8 cellular contexts compared by ENCODE assay signal in the genomic region with DNA sequence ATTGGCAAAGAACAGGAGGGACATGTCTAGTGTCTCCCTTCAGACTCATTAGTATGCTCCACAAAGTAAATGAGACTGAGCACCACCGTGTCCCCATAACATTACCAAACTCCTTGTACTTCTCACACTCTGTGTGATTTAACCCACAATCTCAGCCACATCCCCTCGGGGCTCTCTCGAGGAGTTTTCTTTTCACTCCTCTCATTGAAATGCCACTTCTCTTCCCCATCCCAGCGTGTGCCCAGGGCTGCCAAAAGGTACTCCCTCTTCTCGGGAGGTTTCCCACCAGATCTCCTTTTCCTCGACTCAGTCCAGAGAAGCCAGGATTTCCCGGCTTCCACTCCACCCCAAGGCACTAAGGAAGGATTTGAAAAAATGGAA. TPM values are rescaled to one million over a fixed set of nuclear protein-coding genes. Genes with fewer than 3 reads are reported as not detected.
A peak's percentile ranks its signal among the peaks of the same experiment; 100 is the strongest.
DNase-seq lines count a peak whose midpoint lies in the region; ATAC-seq, FAIRE-seq and TF ChIP-seq lines count a peak whose summit lies in the region.

No MANE protein-coding gene starts in this region.

- H3K4me3 Mint-ChIP-seq in activated CD4-positive, alpha-beta memory T cell treated with anti-CD3 and anti-CD28 coated beads for 36 hours, result peak overlapping the region; percentile 73

- peaks cover 8% of the 10 kb centered on the region for H3K27me3 Mint-ChIP-seq in activated CD4-positive, alpha-beta memory T cell treated with anti-CD3 and anti-CD28 coated beads for 36 hours

- DNase-seq in A549 (ENCODE audit: low read depth in 1 of 2, low spot score in 1 of 2) (peak in 1 of 2 experiments; percentile 13), GM20000 (ENCODE audit: low spot score) (peak; percentile 45), retinal pigment epithelial cell (ENCODE audit: low read depth) (no peak), NCI-H510A (lab: John Stamatoyannopoulos, UW) (no peak), cortex of kidney (lab: John Stamatoyannopoulos, UW) (no peak), NCI-H146 treated with DMSO at 0.1 percent for 48 hours (lab: John Stamatoyannopoulos, UW; ENCODE audit: unreplicated experiment) (no peak)
- peak; percentile 27 for DNase-seq in activated CD4-positive, alpha-beta memory T cell treated with anti-CD3 and anti-CD28 coated beads for 36 hours

- no peaks in the 10 kb centered on the region for H3K27me3 ChIP-seq in gastroesophageal sphincter

- TF ChIP-seq EP300 in A549 (IDR thresholded peaks at IDR 0.05), result no peak
- TF ChIP-seq EP300 in gastroesophageal sphincter (IDR thresholded peaks at IDR 0.05), result no peak

- H3K4me3 ChIP-seq in A549, result peak overlapping the region; percentile 98
- peak overlapping the region; percentile 85 to 93 for H3K4me3 ChIP-seq in gastroesophageal sphincter
- peak overlapping the region; percentile 64 for H3K4me3 ChIP-seq in retinal pigment epithelial cell (ENCODE audit: low read length)

- CTCF ChIA-PET in A549 (lab: Yijun Ruan, JAX), result interaction anchor here (1.0 to 6.9 kb wide), 5 partner anchors 10 to 102 kb away, joined by 3 to 41 read pairs (median 3); no protein-coding TSS in a partner anchor
- CTCF ChIA-PET in activated CD4-positive, alpha-beta memory T cell treated with anti-CD3 and anti-CD28 coated beads for 36 hours (lab: Charles Lee), result interaction anchor here (10.9 kb wide), 1 partner anchor 38 kb away, joined by 78 read pairs; no protein-coding TSS in a partner anchor

- no peak for FAIRE-seq in A549 (lab: Jason Lieb, UNC)

- peak overlapping the region; percentile 93 for H3K4me2 ChIP-seq in A549

- 2% methylated on average over 7 of the region's 7 CpGs for WGBS in A549 (ENCODE audit: missing lambda C conversion rate)
- WGBS in gastroesophageal sphincter (ENCODE audit: low coverage in 1 of 2), 2 donors, result 2% methylated on average over 7 of the region's 7 CpGs

- intact Hi-C loops in activated CD4-positive, alpha-beta memory T cell treated with anti-CD3 and anti-CD28 coated beads for 36 hours (cut with micrococcal nuclease), result loop anchor here (5.0 kb wide), 1 partner anchor 40 kb away; no protein-coding TSS in a partner anchor

- H3K4me1 ChIP-seq in A549 (peaks cover 12% of the 10 kb centered on the region; the same call in 2 of the 3 replicates), gastroesophageal sphincter (peaks cover 8 to 60% (median 17%) of the 10 kb centered on the region in 3 donors)

- H3K36me3 ChIP-seq in gastroesophageal sphincter, result no peaks in the 10 kb centered on the region

- TF ChIP-seq POLR2A in A549 (IDR thresholded peaks at IDR 0.05; ENCODE audit: low read length) (no peak), gastroesophageal sphincter (IDR thresholded peaks at IDR 0.05) (no peak)

- peaks cover 25% of the 10 kb centered on the region for H3K4me1 Mint-ChIP-seq in activated CD4-positive, alpha-beta memory T cell treated with anti-CD3 and anti-CD28 coated beads for 36 hours (ENCODE audit: low read depth)

- H3K27ac Mint-ChIP-seq in activated CD4-positive, alpha-beta memory T cell treated with anti-CD3 and anti-CD28 coated beads for 36 hours, result peak overlapping the region; percentile 19

- no peaks in the 10 kb centered on the region for H3K9me3 ChIP-seq in A549
- no peaks in the 10 kb centered on the region for H3K9me3 ChIP-seq in gastroesophageal sphincter

- ATAC-seq in A549, result 0 out of 6 replicates have a peak, but pooled peaks of 1 of the 2 experiments have one; percentile 8
- no peak for ATAC-seq in gastroesophageal sphincter

- H3K9me3 Mint-ChIP-seq in activated CD4-positive, alpha-beta memory T cell treated with anti-CD3 and anti-CD28 coated beads for 36 hours, result no peaks in the 10 kb centered on the region

- TF ChIP-seq RAD21 in A549 (conservative IDR thresholded peaks at IDR 0.05 in 1 of 2, IDR thresholded peaks at IDR 0.05 in 1 of 2), result no peak

- TF ChIP-seq CTCF in A549 (IDR thresholded peaks at IDR 0.05) (no peak), GM20000 (IDR thresholded peaks at IDR 0.05; ENCODE audit: extremely low read depth, missing control alignments) (no peak), gastroesophageal sphincter (IDR thresholded peaks at IDR 0.05) (no peak), retinal pigment epithelial cell (conservative IDR thresholded peaks at IDR 0.05; ENCODE audit: low read depth, low read length) (no peak)

- H3K36me3 Mint-ChIP-seq in activated CD4-positive, alpha-beta memory T cell treated with anti-CD3 and anti-CD28 coated beads for 36 hours, result no peaks in the 10 kb centered on the region

- H3K27ac ChIP-seq in A549 (peak overlapping the region; percentile 94 to 99), gastroesophageal sphincter (peak overlapping the region; percentile 76 to 99 (median 96))

- POLR2A ChIA-PET in A549 (lab: Yijun Ruan, JAX), result interaction anchor here (0.6 to 2.5 kb wide), 2 partner anchors 38 to 96 kb away, joined by 3 to 27 read pairs; no protein-coding TSS in a partner anchor
- POLR2A ChIA-PET in activated CD4-positive, alpha-beta memory T cell treated with anti-CD3 and anti-CD28 coated beads for 36 hours (lab: Charles Lee), result no interaction called here

TF ChIP-seq in A549, 52 proteins besides CTCF, POLR2A, EP300 and RAD21 (continues in another document):
- TF ChIP-seq BHLHE40 (IDR thresholded peaks at IDR 0.05; ENCODE audit: low read depth, low read length) (no peak), HOXB13 (CRISPR knock-in tag; IDR thresholded peaks at IDR 0.05; ENCODE audit: low read depth) (no peak), FOSB (CRISPR knock-in tag; IDR thresholded peaks at IDR 0.05) (no peak), TP53 (CRISPR knock-in tag; IDR thresholded peaks at IDR 0.05) (no peak), ESRRA (IDR thresholded peaks at IDR 0.05; ENCODE audit: borderline replicate concordance, low read length) (no peak), EHF (CRISPR knock-in tag; IDR thresholded peaks at IDR 0.05) (no peak), RNF2 (IDR thresholded peaks at IDR 0.05; ENCODE audit: borderline replicate concordance, low read depth) (no peak), HDAC2 (IDR thresholded peaks at IDR 0.05) (no peak), HES2 (IDR thresholded peaks at IDR 0.05) (no peak), TFCP2L1 (CRISPR knock-in tag; IDR thresholded peaks at IDR 0.05) (no peak)
- TF ChIP-seq, protein P1, sequence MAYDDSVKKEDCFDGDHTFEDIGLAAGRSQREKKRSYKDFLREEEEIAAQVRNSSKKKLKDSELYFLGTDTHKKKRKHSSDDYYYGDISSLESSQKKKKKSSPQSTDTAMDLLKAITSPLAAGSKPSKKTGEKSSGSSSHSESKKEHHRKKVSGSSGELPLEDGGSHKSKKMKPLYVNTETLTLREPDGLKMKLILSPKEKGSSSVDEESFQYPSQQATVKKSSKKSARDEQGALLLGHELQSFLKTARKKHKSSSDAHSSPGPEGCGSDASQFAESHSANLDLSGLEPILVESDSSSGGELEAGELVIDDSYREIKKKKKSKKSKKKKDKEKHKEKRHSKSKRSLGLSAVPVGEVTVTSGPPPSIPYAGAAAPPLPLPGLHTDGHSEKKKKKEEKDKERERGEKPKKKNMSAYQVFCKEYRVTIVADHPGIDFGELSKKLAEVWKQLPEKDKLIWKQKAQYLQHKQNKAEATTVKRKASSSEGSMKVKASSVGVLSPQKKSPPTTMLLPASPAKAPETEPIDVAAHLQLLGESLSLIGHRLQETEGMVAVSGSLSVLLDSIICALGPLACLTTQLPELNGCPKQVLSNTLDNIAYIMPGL (CRISPR knock-in tag; IDR thresholded peaks at IDR 0.05; ENCODE audit: borderline replicate concordance), result no peak
- TF ChIP-seq, protein P2, sequence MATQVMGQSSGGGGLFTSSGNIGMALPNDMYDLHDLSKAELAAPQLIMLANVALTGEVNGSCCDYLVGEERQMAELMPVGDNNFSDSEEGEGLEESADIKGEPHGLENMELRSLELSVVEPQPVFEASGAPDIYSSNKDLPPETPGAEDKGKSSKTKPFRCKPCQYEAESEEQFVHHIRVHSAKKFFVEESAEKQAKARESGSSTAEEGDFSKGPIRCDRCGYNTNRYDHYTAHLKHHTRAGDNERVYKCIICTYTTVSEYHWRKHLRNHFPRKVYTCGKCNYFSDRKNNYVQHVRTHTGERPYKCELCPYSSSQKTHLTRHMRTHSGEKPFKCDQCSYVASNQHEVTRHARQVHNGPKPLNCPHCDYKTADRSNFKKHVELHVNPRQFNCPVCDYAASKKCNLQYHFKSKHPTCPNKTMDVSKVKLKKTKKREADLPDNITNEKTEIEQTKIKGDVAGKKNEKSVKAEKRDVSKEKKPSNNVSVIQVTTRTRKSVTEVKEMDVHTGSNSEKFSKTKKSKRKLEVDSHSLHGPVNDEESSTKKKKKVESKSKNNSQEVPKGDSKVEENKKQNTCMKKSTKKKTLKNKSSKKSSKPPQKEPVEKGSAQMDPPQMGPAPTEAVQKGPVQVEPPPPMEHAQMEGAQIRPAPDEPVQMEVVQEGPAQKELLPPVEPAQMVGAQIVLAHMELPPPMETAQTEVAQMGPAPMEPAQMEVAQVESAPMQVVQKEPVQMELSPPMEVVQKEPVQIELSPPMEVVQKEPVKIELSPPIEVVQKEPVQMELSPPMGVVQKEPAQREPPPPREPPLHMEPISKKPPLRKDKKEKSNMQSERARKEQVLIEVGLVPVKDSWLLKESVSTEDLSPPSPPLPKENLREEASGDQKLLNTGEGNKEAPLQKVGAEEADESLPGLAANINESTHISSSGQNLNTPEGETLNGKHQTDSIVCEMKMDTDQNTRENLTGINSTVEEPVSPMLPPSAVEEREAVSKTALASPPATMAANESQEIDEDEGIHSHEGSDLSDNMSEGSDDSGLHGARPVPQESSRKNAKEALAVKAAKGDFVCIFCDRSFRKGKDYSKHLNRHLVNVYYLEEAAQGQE (IDR thresholded peaks at IDR 0.05), result no peak

RNA-seq across cellular contexts. Expression of gene RBFOX2, which starts 1.1 kb away (rescaled TPM):
- polyA plus RNA-seq in A549 (2011; rRNA removed) (65.3 and 77.7 TPM in 2 replicates), A549 (2017; fragmentation: RNase III; extraction: RNeasy Plus Mini Kit Qiagen cat#74134 plus additional on column Dnase treatment) (30.3 to 32.0 TPM (median 30.4 TPM) in 3 replicates)
- 47.3 and 52.3 TPM in 2 replicates for polyA plus RNA-seq in A549 (2012; cell fraction: cytosol; rRNA removed)
- 57.8 and 60.0 TPM in 2 replicates for polyA plus RNA-seq in A549 (2012; cell fraction: nucleus; rRNA removed)
- polyA minus RNA-seq in A549 (2011; rRNA and poly(A)+ RNA removed), result 110 and 111 TPM in 2 replicates
- 1 to 10 TPM; 4.3 to 4.6 TPM for total RNA-seq in activated CD4-positive, alpha-beta memory T cell treated with anti-CD3 and anti-CD28 coated beads for 36 hours
- total RNA-seq in gastroesophageal sphincter, result 100 to 1,000 TPM; 120 to 197 (median 169) TPM

Comparison
In these comparisons a context has a peak if more than half of its experiments do, and no peak if none do; other contexts are left out.
1. DNase-seq: peak in GM20000 (single experiment) and activated CD4-positive, alpha-beta memory T cell treated with anti-CD3 and anti-CD28 coated beads for 36 hours (single experiment); none in retinal pigment epithelial cell (single experiment), NCI-H510A (single experiment), cortex of kidney (single experiment) and NCI-H146 treated with DMSO at 0.1 percent for 48 hours (single experiment).
2. RNA of gene RBFOX2, which starts 1.1 kb away (total RNA-seq): 120 to 197 TPM in gastroesophageal sphincter; 4.3 to 4.6 TPM in activated CD4-positive, alpha-beta memory T cell treated with anti-CD3 and anti-CD28 coated beads for 36 hours; every median in the first group is over 10 times any median in the second.
3. Peak in every context shown above with its lines, with median percentiles within 50 percentile points of each other: H3K4me3 ChIP-seq.